ENCODE assay signal across 20 cellular contexts in genomic region chr12:54331-54730, GRCh38. TPM values are rescaled to one million over a fixed set of nuclear protein-coding genes. Genes with fewer than 3 reads are reported as not detected.
DNase-seq lines count a peak whose midpoint lies in the region; ATAC-seq and TF ChIP-seq lines count a peak whose summit lies in the region.
"Had no signal": no experiment of that assay in that cellular context is flagged by ENCODE, and none has a peak within 500 bp of the region (broad histone marks: within the 10 kb centered on the region; RNA-seq: fewer than 3 reads in every experiment).

No MANE protein-coding gene starts in this region.

- no peaks in the 10 kb centered on the region for H3K79me1 ChIP-seq in IMR-90 (ENCODE audit: low read depth in 1 of 2, low read length in 2 of 2)

- intact Hi-C loops in IMR-90 (cut with micrococcal nuclease) = no loop called here

- H3K9ac ChIP-seq in IMR-90 (ENCODE audit: low read depth, low read length) = no peak overlapping the region
- H3K9ac ChIP-seq: GM23248, KMS-11 had no signal

- H3K18ac ChIP-seq in IMR-90 (ENCODE audit: low read depth, low read length) = no peak overlapping the region

- POLR2A ChIA-PET in IMR-90 (lab: Charles Lee; ENCODE audit: unreplicated experiment) = no interaction called here

- H3K56ac ChIP-seq in IMR-90 (ENCODE audit: extremely low read depth, insufficient read depth, low read length) = no peak overlapping the region

- no peak overlapping the region for H3K4me3 ChIP-seq in IMR-90 (ENCODE audit: insufficient read depth, low read depth, low read length)
- H3K4me3 ChIP-seq: GM23248 had no signal

- H3K9me3 ChIP-seq in IMR-90 (ENCODE audit: control insufficient read depth, insufficient read depth, low read length) = peaks cover 3% of the 10 kb centered on the region
- H3K9me3 ChIP-seq: BE2C had no signal

- TF ChIP-seq CTCF in GM13976 (IDR thresholded peaks at IDR 0.05; ENCODE audit: borderline replicate concordance, control extremely low read depth, extremely low read depth, insufficient read depth, missing control alignments) (no peak), IMR-90 (conservative IDR thresholded peaks at IDR 0.05; ENCODE audit: low read depth, low read length) (no peak)

- H2AK5ac ChIP-seq in IMR-90 (ENCODE audit: low read depth, low read length) = no peak overlapping the region

- no peaks in the 10 kb centered on the region for H3K36me3 ChIP-seq in IMR-90 (ENCODE audit: control insufficient read depth, insufficient read depth, low read length)
- H3K36me3 ChIP-seq: BE2C had no signal

- no peak overlapping the region for H3K23ac ChIP-seq in IMR-90 (ENCODE audit: low read depth, low read length)

- H2AK9ac ChIP-seq in IMR-90 (replicated peaks; ENCODE audit: low read depth, low read length, poor library complexity) = peak overlapping the region; percentile 38

- no peak overlapping the region for H2AFZ ChIP-seq in IMR-90 (replicated peaks; ENCODE audit: low read length, poor library complexity)
- H2AFZ ChIP-seq: GM23248 had no signal

- H3K27me3 ChIP-seq in IMR-90 (ENCODE audit: control insufficient read depth, insufficient read depth, low read length) = peaks cover 18% of the 10 kb centered on the region
- H3K27me3 ChIP-seq: BE2C had no signal

- BruUV-seq in IMR-90 (replicated peaks; lab: Mats Ljungman, UMichigan) = no TSS peak

- H2BK20ac ChIP-seq in IMR-90 (ENCODE audit: low read depth, low read length) = no peak overlapping the region

- CTCF ChIA-PET in IMR-90 (lab: Yijun Ruan, JAX) = no interaction called here

- dilution Hi-C loops in IMR-90 (cut with HindIII; ENCODE audit: low sequenced_read_pairs, unreplicated experiment) = no loop called here

- TF ChIP-seq RAD21 in IMR-90 (IDR thresholded peaks at IDR 0.05; ENCODE audit: low read length) = no peak

- no peak overlapping the region for H4K8ac ChIP-seq in IMR-90 (ENCODE audit: low read depth in 2 of 2, low read length in 2 of 2)

- H3K4me2 ChIP-seq in IMR-90 (ENCODE audit: low read depth, low read length) = no peak overlapping the region
- H3K4me2 ChIP-seq: KMS-11 had no signal

- no peaks in the 10 kb centered on the region; the same call in 1 of the 2 replicates for H3K9me1 ChIP-seq in IMR-90 (ENCODE audit: insufficient read depth, low read length)

- no peaks in the 10 kb centered on the region for H4K20me1 ChIP-seq in IMR-90 (ENCODE audit: insufficient read depth, low read length)

- peak; percentile 6 for DNase-seq in AG20443 (ENCODE audit: low spot score)
- peak; percentile 18 for DNase-seq in GM13976 (ENCODE audit: low spot score)
- no peak for DNase-seq in IMR-90
- DNase-seq in islet precursor cell = peak; percentile 51
- DNase-seq in SIG-M5 (lab: John Stamatoyannopoulos, UW) = no peak
- DNase-seq in effector CD8-positive, alpha-beta T cell (lab: John Stamatoyannopoulos, UW) = no peak
- no peak for DNase-seq in NCI-H2227 (lab: John Stamatoyannopoulos, UW; ENCODE audit: unreplicated experiment)
- DNase-seq: 8988T; BE2C; C1 segment of cervical spinal cord; CD4-positive, CD25-positive, alpha-beta regulatory T cell; CD8-positive, alpha-beta memory T cell; COR-L47; GDM1; GM23248 had no signal

- in situ Hi-C loops in GM13976 (cut with MboI; ENCODE audit: low sequenced_read_pairs, unreplicated experiment) (no loop called here), IMR-90 (cut with MboI; ENCODE audit: low sequenced_read_pairs) (no loop called here)

- no peak overlapping the region for H3K27ac ChIP-seq in IMR-90 (ENCODE audit: insufficient read depth, low read length)
- H3K27ac ChIP-seq: GM23248, KMS-11 had no signal

- H2BK15ac ChIP-seq in IMR-90 (ENCODE audit: low read depth, low read length) = no peak overlapping the region

- H4K5ac ChIP-seq in IMR-90 (ENCODE audit: low read depth, low read length) = no peak overlapping the region

- WGBS in IMR-90 (ENCODE audit: extremely low coverage in 2 of 2, insufficient read length in 1 of 2), 2 experiments = no CpG with 5 or more reads among the region's 1 CpG

- no peak overlapping the region for H2BK5ac ChIP-seq in IMR-90 (ENCODE audit: low read depth, low read length, poor library complexity, severe bottlenecking)

- H3K4me1 ChIP-seq in IMR-90 (ENCODE audit: control insufficient read depth, insufficient read depth, low read length) = peaks cover 2% of the 10 kb centered on the region; the same call in 1 of the 2 replicates
- H3K4me1 ChIP-seq: BE2C had no signal

- H3K14ac ChIP-seq in IMR-90 (replicated peaks; ENCODE audit: low read depth, low read length) = no peak overlapping the region

- no peak overlapping the region for H3K4ac ChIP-seq in IMR-90 (ENCODE audit: low read depth, low read length)

- no peak overlapping the region for H2BK120ac ChIP-seq in IMR-90 (ENCODE audit: low read depth, low read length)

- ATAC-seq in IMR-90 (ENCODE audit: low read depth) (no peak), GM21528 (IDR thresholded peaks at IDR 0.05; ENCODE audit: low FRiP score, unreplicated experiment) (no peak)

- no peak for TF ChIP-seq POLR2A in IMR-90 (IDR thresholded peaks at IDR 0.05; ENCODE audit: low read depth, low read length)

- no peak overlapping the region for H4K91ac ChIP-seq in IMR-90 (ENCODE audit: insufficient read depth, low read depth, low read length)

TF ChIP-seq in IMR-90, 13 proteins besides CTCF, POLR2A, EP300 and RAD21:
- TF ChIP-seq MAFK (IDR thresholded peaks at IDR 0.05; ENCODE audit: low read depth, low read length) (no peak), BHLHE40 (IDR thresholded peaks at IDR 0.05; ENCODE audit: low read depth, low read length) (no peak), USF2 (IDR thresholded peaks at IDR 0.05; ENCODE audit: low read depth, low read length) (no peak), FOS (IDR thresholded peaks at IDR 0.05; ENCODE audit: low read depth, low read length) (no peak), RCOR1 (IDR thresholded peaks at IDR 0.05; ENCODE audit: insufficient replicate concordance, low read length) (no peak), NFE2L2 (IDR thresholded peaks at IDR 0.05; ENCODE audit: low read depth, low read length) (no peak), ELK1 (IDR thresholded peaks at IDR 0.05; ENCODE audit: borderline replicate concordance, low read depth, low read length) (no peak), RFX5 (IDR thresholded peaks at IDR 0.05; ENCODE audit: low read depth, low read length) (no peak), MXI1 (IDR thresholded peaks at IDR 0.05; ENCODE audit: borderline replicate concordance, low read depth, low read length) (no peak), SMC3 (IDR thresholded peaks at IDR 0.05; ENCODE audit: low read depth, low read length) (no peak)

RNA-seq across cellular contexts. Expression of gene IQSEC3, which starts 12.2 kb away (rescaled TPM):
- total RNA-seq in IMR-90 (2012; rRNA removed) = not detected in 2 replicates
- polyA plus RNA-seq in IMR-90 (2012; rRNA removed) = 0.10 TPM in 2 replicates
- 0.03 and 0.08 TPM in 2 replicates for polyA plus RNA-seq in IMR-90 (2012; cell fraction: cytosol; rRNA removed)
- polyA plus RNA-seq in IMR-90 (2012; cell fraction: nucleus; rRNA removed; ENCODE audit: low replicate concordance) = 0.92 and 1.2 TPM in 2 replicates
- total RNA-seq: A673, GM23248, H4, HepG2 had no signal
- polyA plus RNA-seq: CD8-positive, alpha-beta memory T cell; GM23248; HepG2 had no signal

Comparison
In these comparisons a context has a peak if more than half of its experiments do, and no peak if none do; other contexts are left out.
1. DNase-seq: peak in AG20443 (single experiment), GM13976 (single experiment) and islet precursor cell (single experiment); none in IMR-90 (single experiment), SIG-M5 (single experiment), effector CD8-positive, alpha-beta T cell (single experiment) and NCI-H2227 (single experiment).